Comparison of ENCODE assay signal across 12 cellular contexts in genomic region chr22:42929838-42930155, GRCh38.
DNase-seq lines count a peak whose midpoint lies in the region; ATAC-seq and TF ChIP-seq lines count a peak whose summit lies in the region.
"Had no signal": no experiment of that assay in that cellular context is flagged by ENCODE, and none has a peak within 500 bp of the region (broad histone marks: within the 10 kb centered on the region; RNA-seq: fewer than 3 reads in every experiment).

No MANE protein-coding gene starts in this region.

- H3K27me3 ChIP-seq in esophagus (ENCODE audit: control insufficient read depth in 1 of 2, insufficient read depth in 2 of 2, low read length in 2 of 2) (no peaks in the 10 kb centered on the region), neural progenitor cell (no peaks in the 10 kb centered on the region), thyroid gland (no peaks in the 10 kb centered on the region)
- no peaks in the 10 kb centered on the region for H3K27me3 ChIP-seq in naive thymus-derived CD4-positive, alpha-beta T cell (ENCODE audit: control insufficient read depth in 2 of 2, insufficient read depth in 2 of 2, low read length in 2 of 2)

- peaks cover 75% of the 10 kb centered on the region for H3K79me2 ChIP-seq in neural progenitor cell (ENCODE audit: low read depth)

- H3K9me3 ChIP-seq in esophagus (ENCODE audit: control insufficient read depth in 2 of 2, insufficient read depth in 1 of 2, low read depth in 1 of 2, low read length in 1 of 2): no peaks in the 10 kb centered on the region
- no peaks in the 10 kb centered on the region for H3K9me3 ChIP-seq in neural progenitor cell (ENCODE audit: low read depth)
- H3K9me3 ChIP-seq in thyroid gland: no peaks in the 10 kb centered on the region
- H3K9me3 ChIP-seq in naive thymus-derived CD4-positive, alpha-beta T cell (ENCODE audit: control insufficient read depth in 2 of 3, low read length in 3 of 3): no peaks in the 10 kb centered on the region
- H3K9me3 ChIP-seq: mucosa of descending colon had no signal

- H3K36me3 Mint-ChIP-seq in neural progenitor cell: peaks cover 2% of the 10 kb centered on the region
- H3K36me3 Mint-ChIP-seq in naive thymus-derived CD4-positive, alpha-beta T cell: peaks cover 0 to 10% (median 0%) of the 10 kb centered on the region in 5 donors

- intact Hi-C loops in thyroid gland (cut with DNase I): no loop called here
- intact Hi-C loops in naive thymus-derived CD4-positive, alpha-beta T cell (cut with micrococcal nuclease): no loop called here

- peaks cover 9% of the 10 kb centered on the region for H3K27me3 Mint-ChIP-seq in neural progenitor cell (ENCODE audit: insufficient read depth, low read depth)
- H3K27me3 Mint-ChIP-seq in naive thymus-derived CD4-positive, alpha-beta T cell: no peaks in the 10 kb centered on the region

- no peaks in the 10 kb centered on the region for H3F3A ChIP-seq in neural progenitor cell (ENCODE audit: low read depth)

- 56 to 59% methylated on average over 6 of the region's 6 CpGs for WGBS in esophagus, 2 donors
- 58 to 68% methylated on average over 6 of the region's 6 CpGs for WGBS in thyroid gland, 2 donors

- no peak for TF ChIP-seq POLR2A in thyroid gland (IDR thresholded peaks at IDR 0.05)

- no peak overlapping the region for H2AFZ ChIP-seq in neural progenitor cell (replicated peaks)
- H2AFZ ChIP-seq: PC-9 had no signal

- CTCF ChIA-PET in naive thymus-derived CD4-positive, alpha-beta T cell (lab: Charles Lee): no interaction called here

- H4K20me1 ChIP-seq in neural progenitor cell (ENCODE audit: low read depth): peaks cover 70% of the 10 kb centered on the region

- H3K9me3 Mint-ChIP-seq in neural progenitor cell: no peaks in the 10 kb centered on the region
- H3K9me3 Mint-ChIP-seq in naive thymus-derived CD4-positive, alpha-beta T cell: no peaks in the 10 kb centered on the region

- POLR2A ChIA-PET in naive thymus-derived CD4-positive, alpha-beta T cell (lab: Charles Lee): no interaction called here

- no peak overlapping the region for H3K9ac ChIP-seq in neural progenitor cell

- H3K4me3 Mint-ChIP-seq in neural progenitor cell: no peak overlapping the region
- H3K4me3 Mint-ChIP-seq in naive thymus-derived CD4-positive, alpha-beta T cell: no peak overlapping the region

- H3K36me3 ChIP-seq in esophagus (ENCODE audit: control insufficient read depth in 2 of 2, insufficient read depth in 2 of 2, low read length in 1 of 2) (no peaks in the 10 kb centered on the region), neural progenitor cell (no peaks in the 10 kb centered on the region), thyroid gland (no peaks in the 10 kb centered on the region)
- H3K36me3 ChIP-seq in naive thymus-derived CD4-positive, alpha-beta T cell (ENCODE audit: control insufficient read depth in 2 of 3, insufficient read depth in 3 of 3, low read length in 3 of 3): peaks cover 0 to 4% (median 0%) of the 10 kb centered on the region in 3 experiments

- in situ Hi-C loops in SK-MEL-5 (cut with HindIII; ENCODE audit: low pct_unique_long_range_greater_than_20kb, low sequenced_read_pairs): no loop called here

- peak overlapping the region; percentile 6 for H3K27ac Mint-ChIP-seq in neural progenitor cell
- no peak overlapping the region for H3K27ac Mint-ChIP-seq in naive thymus-derived CD4-positive, alpha-beta T cell

- H3K27ac ChIP-seq in esophagus (ENCODE audit: low read depth in 2 of 2, low read length in 1 of 2) (peak overlapping the region; percentile 18 to 62), neural progenitor cell (no peak overlapping the region), thyroid gland (peak overlapping the region in 2 of 3 donors; percentile 21 to 43)
- H3K27ac ChIP-seq in naive thymus-derived CD4-positive, alpha-beta T cell (ENCODE audit: low read depth, low read length): no peak overlapping the region
- H3K27ac ChIP-seq: PC-9 had no signal

- H3K4me3 ChIP-seq in esophagus (ENCODE audit: low read depth in 1 of 2, low read length in 2 of 2) (no peak overlapping the region), neural progenitor cell (no peak overlapping the region), thyroid gland (replicated peaks in 1 of 3) (no peak overlapping the region)
- H3K4me3 ChIP-seq in naive thymus-derived CD4-positive, alpha-beta T cell (ENCODE audit: low read length): no peak overlapping the region
- H3K4me3 ChIP-seq: mucosa of descending colon, PC-9 had no signal

- H3K4me1 Mint-ChIP-seq in neural progenitor cell: peaks cover 54% of the 10 kb centered on the region
- peaks cover 35 to 88% (median 81%) of the 10 kb centered on the region in 7 donors for H3K4me1 Mint-ChIP-seq in naive thymus-derived CD4-positive, alpha-beta T cell

- DNase-seq in SK-MEL-5 (ENCODE audit: low read depth, low spot score) (peak; percentile 90), neural progenitor cell (ENCODE audit: low spot score) (no peak), thyroid gland (no peak), OCI-M2 (lab: John Stamatoyannopoulos, UW; ENCODE audit: unreplicated experiment) (no peak)
- DNase-seq in naive thymus-derived CD4-positive, alpha-beta T cell: no peak
- DNase-seq in activated CD4-positive, CD25-positive, alpha-beta regulatory T cell treated with anti-CD3 and anti-CD28 coated beads, Interleukin-2, amount 50 U/mL, for 72 hours: no peak
- DNase-seq: DMS 273 treated with DMSO at 0.1 percent for 48 hours, PC-9 had no signal

- no peak for ATAC-seq in GM18867 (IDR thresholded peaks at IDR 0.05; ENCODE audit: unreplicated experiment)
- no peak for ATAC-seq in naive thymus-derived CD4-positive, alpha-beta T cell
- ATAC-seq: HCT116 had no signal

- no peak for TF ChIP-seq CTCF in neural progenitor cell (IDR thresholded peaks at IDR 0.05)
- TF ChIP-seq CTCF in thyroid gland (IDR thresholded peaks at IDR 0.05): no peak

- H3K4me1 ChIP-seq in esophagus (ENCODE audit: control insufficient read depth in 2 of 2, insufficient read depth in 2 of 2, low read length in 1 of 2) (peaks cover 7 to 26% of the 10 kb centered on the region in 2 donors), neural progenitor cell (no peaks in the 10 kb centered on the region), thyroid gland (peaks cover 69 to 81% of the 10 kb centered on the region in 2 donors)
- no peaks in the 10 kb centered on the region for H3K4me1 ChIP-seq in naive thymus-derived CD4-positive, alpha-beta T cell (ENCODE audit: control insufficient read depth in 2 of 2, insufficient read depth in 2 of 2, low read length in 2 of 2)

- no peak overlapping the region for H3K4me2 ChIP-seq in neural progenitor cell
- H3K4me2 ChIP-seq: PC-9 had no signal

Comparison
In these comparisons a context has a peak if more than half of its experiments do, and no peak if none do; other contexts are left out.
1. H3K27ac ChIP-seq: peak in esophagus (2 of 2) and thyroid gland (2 of 3); none in neural progenitor cell (single experiment) and naive thymus-derived CD4-positive, alpha-beta T cell (single experiment).